ENCODE assay signal across 8 cellular contexts in genomic region chr6:132511159-132511835, GRCh38. TPM values are rescaled to one million over a fixed set of nuclear protein-coding genes. Genes with fewer than 3 reads are reported as not detected.
A peak's percentile ranks its signal among the peaks of the same experiment; 100 is the strongest.
DNase-seq lines count a peak whose midpoint lies in the region; TF ChIP-seq lines count a peak whose summit lies in the region.

No MANE protein-coding gene starts in this region.

- no peak overlapping the region for H2AFZ ChIP-seq in neural cell (ENCODE audit: low read depth, low read length)

- H3K9me3 ChIP-seq in neural cell (ENCODE audit: low read length): no peaks in the 10 kb centered on the region

- H3K9ac ChIP-seq in neural cell (ENCODE audit: low read length): no peak overlapping the region

- no TSS peak for BruUV-seq in Calu3 (replicated peaks; lab: Mats Ljungman, UMichigan)

- no peaks in the 10 kb centered on the region for H3K9me2 ChIP-seq in neural cell (ENCODE audit: insufficient read depth, low read length)

- DNase-seq in Calu3 (no peak), HuH-7 (ENCODE audit: low spot score) (peak; percentile 16), dermis blood vessel endothelial cell (peak; percentile 31), posterior vena cava (ENCODE audit: low spot score) (no peak), DMS114 treated with DMSO at 0.1 percent for 48 hours (lab: John Stamatoyannopoulos, UW; ENCODE audit: unreplicated experiment) (no peak), NCI-H2029 treated with DMSO at 0.1 percent for 48 hours (lab: John Stamatoyannopoulos, UW) (no peak), A172 (ENCODE audit: low spot score) (no peak)

- TF ChIP-seq CTCF in Calu3 (IDR thresholded peaks at IDR 0.05; ENCODE audit: unreplicated experiment) (no peak), neural cell (IDR thresholded peaks at IDR 0.05; ENCODE audit: poor library complexity, severe bottlenecking) (no peak)

- H3K4me3 Mint-ChIP-seq in Calu3 (ENCODE audit: low read depth, unreplicated experiment): peak overlapping the region; percentile 96

- H4K20me1 ChIP-seq in neural cell (ENCODE audit: insufficient read depth): no peaks in the 10 kb centered on the region

- H3K27me3 Mint-ChIP-seq in Calu3 (ENCODE audit: unreplicated experiment): no peaks in the 10 kb centered on the region

- no peak for TF ChIP-seq RAD21 in neural cell (conservative IDR thresholded peaks at IDR 0.05)

- peak overlapping the region; percentile 85 for H3K4me3 ChIP-seq in neural cell (ENCODE audit: low read length)

- intact Hi-C loops in Calu3 (cut with micrococcal nuclease; ENCODE audit: unreplicated experiment): no loop called here
- intact Hi-C loops in posterior vena cava (cut with DNase I): loop anchor here in 1 of 2 donors (10.0 kb wide), 1 partner anchor 304 kb away; the partner anchor contains the start of gene RPS12

- H3K9me3 Mint-ChIP-seq in Calu3 (ENCODE audit: low read depth, unreplicated experiment): peaks cover 3% of the 10 kb centered on the region

- peaks cover 56% of the 10 kb centered on the region for H3K79me2 ChIP-seq in neural cell (replicated peaks; ENCODE audit: insufficient read depth, low read length)

- H3K4me1 Mint-ChIP-seq in Calu3 (ENCODE audit: low read depth, unreplicated experiment): peaks cover 42% of the 10 kb centered on the region

- no peaks in the 10 kb centered on the region for H3F3A ChIP-seq in neural cell (ENCODE audit: insufficient read depth, low read length, poor library complexity, severe bottlenecking)

- H3K27ac ChIP-seq in neural cell (ENCODE audit: low read length): no peak overlapping the region

- no peaks in the 10 kb centered on the region for H3K27me3 ChIP-seq in neural cell (ENCODE audit: insufficient read depth, low read depth, low read length)

- CTCF ChIA-PET in Calu3 (lab: Charles Lee): no interaction called here

- H3K27ac Mint-ChIP-seq in Calu3 (ENCODE audit: unreplicated experiment): no peak overlapping the region

- H3K36me3 ChIP-seq in neural cell (ENCODE audit: insufficient read depth, low read length): no peaks in the 10 kb centered on the region

- TF ChIP-seq EP300 in neural cell (conservative IDR thresholded peaks at IDR 0.05; ENCODE audit: poor library complexity, severe bottlenecking): no peak

- peaks cover 23% of the 10 kb centered on the region for H3K36me3 Mint-ChIP-seq in Calu3 (ENCODE audit: insufficient read depth, unreplicated experiment)

- peak overlapping the region; percentile 76 for H3K4me2 ChIP-seq in neural cell (ENCODE audit: low read length)

TF ChIP-seq in neural cell, 6 proteins besides CTCF, POLR2A, EP300 and RAD21:
- TF ChIP-seq SMC3 (conservative IDR thresholded peaks at IDR 0.05; ENCODE audit: poor library complexity): no peak
- TF ChIP-seq EZH2 (IDR thresholded peaks at IDR 0.05; ENCODE audit: borderline replicate concordance, insufficient read depth, low read length, poor library complexity, severe bottlenecking): no peak

RNA-seq across cellular contexts. Expression of gene STX7, which starts 1.6 kb away (rescaled TPM):
- 66.8 and 73.2 TPM in 2 replicates for total RNA-seq in Calu3 (2022)
- 55.1 and 58.9 TPM in 2 replicates for total RNA-seq in dermis blood vessel endothelial cell
- polyA plus RNA-seq in neural cell: 79.5 and 80.6 TPM in 2 replicates
- 102 and 138 TPM in 2 replicates for polyA minus RNA-seq in neural cell
- total RNA-seq in posterior vena cava: 10 to 100 TPM; 65.1 to 67.7 TPM
- 27.3 and 35.6 TPM in 2 replicates for total RNA-seq in A172 (2014; rRNA removed; shearing (Covaris generic))

RNA-seq across cellular contexts. Expression of gene TAAR9, which starts 26.8 kb away (rescaled TPM):
- not detected in 2 replicates for total RNA-seq in Calu3 (2022)
- total RNA-seq in dermis blood vessel endothelial cell: not detected in 2 replicates
- not detected in 2 replicates for polyA plus RNA-seq in neural cell
- polyA minus RNA-seq in neural cell: not detected in 2 replicates
- total RNA-seq in posterior vena cava: not detected
- not detected in 2 replicates for total RNA-seq in A172 (2014; rRNA removed; shearing (Covaris generic))

RNA-seq across cellular contexts. Expression of gene TAAR8, which starts 41.2 kb away (rescaled TPM):
- total RNA-seq in Calu3 (2022) (not detected in 2 replicates), dermis blood vessel endothelial cell (not detected in 2 replicates), posterior vena cava (not detected)
- not detected in 2 replicates for polyA plus RNA-seq in neural cell
- not detected in 2 replicates for polyA minus RNA-seq in neural cell
- not detected in 2 replicates for total RNA-seq in A172 (2014; rRNA removed; shearing (Covaris generic))

RNA-seq across cellular contexts. Expression of gene TAAR6, which starts 58.8 kb away (rescaled TPM):
- total RNA-seq in Calu3 (2022) (not detected in 2 replicates), dermis blood vessel endothelial cell (not detected in 2 replicates), posterior vena cava (not detected)
- polyA plus RNA-seq in neural cell: not detected in 2 replicates
- not detected in 2 replicates for polyA minus RNA-seq in neural cell
- total RNA-seq in A172 (2014; rRNA removed; shearing (Covaris generic)): not detected in 2 replicates

Comparison
In these comparisons a context has a peak if more than half of its experiments do, and no peak if none do; other contexts are left out.
1. DNase-seq: peak in HuH-7 (single experiment) and dermis blood vessel endothelial cell (single experiment); none in Calu3 (single experiment), posterior vena cava (single experiment), DMS114 treated with DMSO at 0.1 percent for 48 hours (single experiment), NCI-H2029 treated with DMSO at 0.1 percent for 48 hours (single experiment) and A172 (single experiment).